Comparison of ENCODE assay signal across 26 cellular contexts in the genomic region with DNA sequence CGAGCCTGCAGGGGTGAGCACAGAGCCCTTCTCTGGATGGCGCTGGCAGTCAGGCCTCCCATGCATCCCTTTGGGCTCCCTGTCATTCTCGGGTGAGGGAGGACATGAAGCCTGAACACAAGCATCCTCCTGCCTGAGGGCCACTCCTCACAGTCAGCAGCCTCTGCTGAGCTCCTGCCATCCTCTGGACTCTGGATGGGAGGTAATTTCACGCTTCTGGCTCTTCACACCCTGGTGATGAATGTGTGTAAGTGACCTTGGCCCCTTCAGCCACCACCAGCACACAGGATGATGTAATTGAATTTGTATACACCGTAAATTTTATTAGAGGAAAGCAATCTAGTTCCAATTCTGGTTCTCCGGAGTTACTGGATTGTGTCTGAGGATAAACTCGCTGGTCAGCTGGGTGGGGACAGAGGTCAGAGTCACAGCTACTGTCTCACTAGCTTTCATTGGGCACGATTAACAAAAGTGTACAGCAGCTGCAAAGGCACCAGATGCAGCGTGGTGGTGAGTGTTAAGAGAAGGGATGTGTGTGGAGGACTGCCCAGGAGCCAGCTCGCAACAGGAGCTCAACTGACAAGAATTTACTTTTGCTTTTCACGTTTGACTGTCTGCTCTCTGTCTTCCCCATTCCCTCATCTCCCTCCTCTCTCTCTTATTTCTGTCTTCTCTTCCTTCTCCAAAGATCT.
A peak's percentile ranks its signal among the peaks of the same experiment; 100 is the strongest.
DNase-seq lines count a peak whose midpoint lies in the region; ATAC-seq, FAIRE-seq and TF ChIP-seq lines count a peak whose summit lies in the region.
"Had no signal": no experiment of that assay in that cellular context is flagged by ENCODE, and none has a peak within 500 bp of the region (broad histone marks: within the 10 kb centered on the region; RNA-seq: fewer than 3 reads in every experiment).

No MANE protein-coding gene starts in this region.

- ATAC-seq in right cardiac atrium (peak; percentile 54 to 62), Right ventricle myocardium inferior (no peak), K562 (no peak)
- ATAC-seq: activated CD8-positive, alpha-beta T cell treated with anti-CD3 and anti-CD28 coated beads for 36 hours; naive thymus-derived CD4-positive, alpha-beta T cell; stimulated activated naive B cell treated with anti-CD40 and anti-IgM and Interleukin-4, amounts not matched to agents 10 μg/mL and 1 μg/mL and 100 μg/mL, for 72 hours had no signal

- DNase-seq in right cardiac atrium (peak in 2 of 3 donors; percentile 21 to 50), Right ventricle myocardium inferior (ENCODE audit: missing footprints) (no peak), K562 (ENCODE audit: extremely low read depth in 1 of 4, low spot score in 3 of 4) (no peak), myocyte (ENCODE audit: low read depth) (peak; percentile 25), type B pancreatic cell (ENCODE audit: extremely low spot score, unreplicated experiment) (no peak), EL (no peak), NCI-H526 (lab: John Stamatoyannopoulos, UW) (no peak), HT-29 (ENCODE audit: low spot score) (no peak)
- DNase-seq: activated CD4-positive, CD25-positive, alpha-beta regulatory T cell; activated CD8-positive, alpha-beta T cell treated with anti-CD3 and anti-CD28 coated beads for 36 hours; activated gamma-delta T cell treated with Interleukin-2 at 50 U/mL for 16 hours; activated T-cell treated with anti-CD3 and anti-CD28 coated beads for 4 hours; KG1; naive thymus-derived CD4-positive, alpha-beta T cell; NCI-H187; NCI-H345; Peyer's patch; stimulated activated CD4-positive, alpha-beta T cell treated with anti-CD3 and anti-CD28 coated beads, Interleukin-2, amount 100 ng/mL, for 24 hours; stimulated activated naive B cell treated with anti-CD40 and anti-IgM and Interleukin-4, amounts not matched to agents 10 μg/mL and 1 μg/mL and 100 μg/mL, for 72 hours; T1000; testis had no signal

- H3K27ac Mint-ChIP-seq in type B pancreatic cell: peak overlapping the region; percentile 39
- H3K27ac Mint-ChIP-seq: activated CD8-positive, alpha-beta T cell treated with anti-CD3 and anti-CD28 coated beads for 36 hours; CD14-positive monocyte; naive thymus-derived CD4-positive, alpha-beta T cell; stimulated activated naive B cell treated with anti-CD40 and anti-IgM and Interleukin-4, amounts not matched to agents 10 μg/mL and 1 μg/mL and 100 μg/mL, for 72 hours had no signal

- H3K79me2 ChIP-seq in K562 (ENCODE audit: control insufficient read depth, insufficient read depth, low read length): no peaks in the 10 kb centered on the region

- H3K4me1 Mint-ChIP-seq in type B pancreatic cell (ENCODE audit: unreplicated experiment): peaks cover 30% of the 10 kb centered on the region
- H3K4me1 Mint-ChIP-seq: CD14-positive monocyte; naive thymus-derived CD4-positive, alpha-beta T cell; stimulated activated naive B cell treated with anti-CD40 and anti-IgM and Interleukin-4, amounts not matched to agents 10 μg/mL and 1 μg/mL and 100 μg/mL, for 72 hours had no signal

- no peaks in the 10 kb centered on the region for H3K4me1 ChIP-seq in right cardiac atrium (ENCODE audit: control insufficient read depth, insufficient read depth, low read length)
- H3K4me1 ChIP-seq in K562 (replicated peaks in 1 of 2; ENCODE audit: control insufficient read depth in 2 of 2, insufficient read depth in 2 of 2, low read length in 2 of 2): no peaks in the 10 kb centered on the region
- H3K4me1 ChIP-seq: Peyer's patch, testis had no signal

- in situ Hi-C loops in K562 (cut with MboI): no loop called here

- intact Hi-C loops in right cardiac atrium (cut with DNase I) (no loop called here), Right ventricle myocardium inferior (cut with DNase I) (loop anchor here (5.0 to 10.0 kb wide), 2 partner anchors 76 to 628 kb away; no protein-coding TSS in a partner anchor), K562 (cut with micrococcal nuclease) (loop anchor here (10.0 kb wide), 1 partner anchor 628 kb away; no protein-coding TSS in a partner anchor)

- no peak for TF ChIP-seq EP300 in K562 (IDR thresholded peaks at IDR 0.05; ENCODE audit: low read length)

- no peak for FAIRE-seq in K562 (lab: Jason Lieb, UNC)
- FAIRE-seq: colon, GM12891, keratinocyte had no signal

- no peaks in the 10 kb centered on the region for H3K36me3 ChIP-seq in K562 (ENCODE audit: control insufficient read depth, insufficient read depth, low read length)
- H3K36me3 ChIP-seq: Peyer's patch had no signal

- TF ChIP-seq CTCF in K562 (IDR thresholded peaks at IDR 0.05 in 2 of 3, conservative IDR thresholded peaks at IDR 0.05 in 1 of 3; ENCODE audit: insufficient read depth in 2 of 3, low read depth in 1 of 3, low read length in 3 of 3): no peak
- no peak for TF ChIP-seq CTCF in type B pancreatic cell (conservative IDR thresholded peaks at IDR 0.05)

- H3K4me3 Mint-ChIP-seq in type B pancreatic cell: peak overlapping the region; percentile 15
- H3K4me3 Mint-ChIP-seq: activated CD8-positive, alpha-beta T cell treated with anti-CD3 and anti-CD28 coated beads for 36 hours; CD14-positive monocyte; naive thymus-derived CD4-positive, alpha-beta T cell; stimulated activated naive B cell treated with anti-CD40 and anti-IgM and Interleukin-4, amounts not matched to agents 10 μg/mL and 1 μg/mL and 100 μg/mL, for 72 hours had no signal

- no peak overlapping the region for H3K9ac ChIP-seq in K562 (ENCODE audit: insufficient read depth in 1 of 2, low read depth in 2 of 2, low read length in 2 of 2)

- no TSS peak for BruUV-seq in K562 (replicated peaks; lab: Mats Ljungman, UMichigan)

- 31% methylated on average over 11 of the region's 11 CpGs for WGBS in right cardiac atrium
- WGBS in K562 (ENCODE audit: insufficient coverage, low coverage, missing lambda C conversion rate): 3% methylated on average over 11 of the region's 11 CpGs

- POLR2A ChIA-PET in K562 (lab: Yijun Ruan, JAX): interaction anchor here (0.5 to 1.2 kb wide), 2 partner anchors 9 to 83 kb away, joined by 3 read pairs; no protein-coding TSS in a partner anchor

- H3K27me3 Mint-ChIP-seq in type B pancreatic cell: peaks cover 9% of the 10 kb centered on the region

- no peak overlapping the region for H2AFZ ChIP-seq in K562 (ENCODE audit: low read depth, low read length)

- H3K36me3 Mint-ChIP-seq in type B pancreatic cell: no peaks in the 10 kb centered on the region
- H3K36me3 Mint-ChIP-seq: CD14-positive monocyte; naive thymus-derived CD4-positive, alpha-beta T cell; stimulated activated naive B cell treated with anti-CD40 and anti-IgM and Interleukin-4, amounts not matched to agents 10 μg/mL and 1 μg/mL and 100 μg/mL, for 72 hours had no signal

- H3K27ac ChIP-seq in right cardiac atrium (ENCODE audit: low read length) (no peak overlapping the region), K562 (ENCODE audit: extremely low read depth, low read depth, low read length) (no peak overlapping the region)
- H3K27ac ChIP-seq: Peyer's patch, skin epidermis, testis had no signal

- no peaks in the 10 kb centered on the region for H3K27me3 ChIP-seq in right cardiac atrium (ENCODE audit: control insufficient read depth, insufficient read depth)
- H3K27me3 ChIP-seq in K562 (ENCODE audit: control insufficient read depth in 2 of 2, insufficient read depth in 2 of 2, low read length in 2 of 2): no peaks in the 10 kb centered on the region; a peak in 2 of 5 replicates
- H3K27me3 ChIP-seq: Peyer's patch, testis had no signal

- no peaks in the 10 kb centered on the region for H3K9me1 ChIP-seq in K562 (ENCODE audit: control insufficient read depth, insufficient read depth, low read length)

- no peak overlapping the region for H3K4me3 ChIP-seq in right cardiac atrium (ENCODE audit: low read length)
- no peak overlapping the region for H3K4me3 ChIP-seq in K562
- H3K4me3 ChIP-seq: Peyer's patch, skin epidermis, testis had no signal

- no peak for TF ChIP-seq RAD21 in K562 (CRISPR knock-in tag; conservative IDR thresholded peaks at IDR 0.05 in 1 of 2, IDR thresholded peaks at IDR 0.05 in 1 of 2)

- H4K20me1 ChIP-seq in K562 (replicated peaks; ENCODE audit: control insufficient read depth, insufficient read depth, low read length): 0 out of 2 replicates have a peak, but pooled peaks cover 5% of the 10 kb centered on the region

- H3K9me3 ChIP-seq in right cardiac atrium (ENCODE audit: control insufficient read depth, low read length) (no peaks in the 10 kb centered on the region), K562 (replicated peaks; ENCODE audit: control insufficient read depth, insufficient read depth, low read depth, low read length) (no peaks in the 10 kb centered on the region)
- H3K9me3 ChIP-seq: Peyer's patch, testis had no signal

- CTCF ChIA-PET in K562 (lab: Yijun Ruan, JAX; ENCODE audit: low intra/inter-chr PET ratio): no interaction called here

- H3K4me2 ChIP-seq in K562 (ENCODE audit: insufficient read depth, low read length): no peak overlapping the region

- H3K9me3 Mint-ChIP-seq in type B pancreatic cell: no peaks in the 10 kb centered on the region
- H3K9me3 Mint-ChIP-seq: activated CD8-positive, alpha-beta T cell treated with anti-CD3 and anti-CD28 coated beads for 36 hours had no signal

- no peak for TF ChIP-seq POLR2A in K562 (conservative IDR thresholded peaks at IDR 0.05)

TF ChIP-seq in K562, 482 proteins besides CTCF, POLR2A, EP300 and RAD21 (continues in another document):
- TF ChIP-seq ELF4 (CRISPR knock-in tag; IDR thresholded peaks at IDR 0.05) (no peak), TRIM28 (IDR thresholded peaks at IDR 0.05) (no peak), ILF3 (IDR thresholded peaks at IDR 0.05; ENCODE audit: borderline replicate concordance) (no peak), ZNF584 (CRISPR knock-in tag; IDR thresholded peaks at IDR 0.05; ENCODE audit: low read depth) (0 out of 2 replicates have a peak, but pooled peaks have one; percentile 2)

Comparison
In these comparisons a context has a peak if more than half of its experiments do, and no peak if none do; other contexts are left out.
1. ATAC-seq: peak in right cardiac atrium (2 of 2); none in Right ventricle myocardium inferior (single experiment) and K562 (single experiment).
2. DNase-seq: peak in right cardiac atrium (2 of 3) and myocyte (single experiment); none in Right ventricle myocardium inferior (single experiment), K562 (0 of 4), type B pancreatic cell (single experiment), EL (single experiment), NCI-H526 (0 of 2) and HT-29 (single experiment).
3. intact Hi-C loops: an anchor here in Right ventricle myocardium inferior (5.0 to 10.0 kb wide) and K562 (10.0 kb wide); none called in right cardiac atrium.